In genomic region chr20:46694484-46694883, GRCh38 we compare ENCODE assay signal across 9 cellular contexts. TPM values are rescaled to one million over a fixed set of nuclear protein-coding genes. Genes with fewer than 3 reads are reported as not detected.
A peak's percentile ranks its signal among the peaks of the same experiment; 100 is the strongest.
DNase-seq lines count a peak whose midpoint lies in the region; ATAC-seq and TF ChIP-seq lines count a peak whose summit lies in the region.
"Had no signal": no experiment of that assay in that cellular context is flagged by ENCODE, and none has a peak within 500 bp of the region (broad histone marks: within the 10 kb centered on the region; RNA-seq: fewer than 3 reads in every experiment).

No MANE protein-coding gene starts in this region.

- peaks cover 2% of the 10 kb centered on the region for H3K27me3 Mint-ChIP-seq in endothelial cell (ENCODE audit: unreplicated experiment)
- peaks cover 4% of the 10 kb centered on the region for H3K27me3 Mint-ChIP-seq in activated CD4-positive, alpha-beta memory T cell treated with anti-CD3 and anti-CD28 coated beads for 36 hours

- no peaks in the 10 kb centered on the region for H3K36me3 Mint-ChIP-seq in endothelial cell (ENCODE audit: low read depth, unreplicated experiment)
- H3K36me3 Mint-ChIP-seq in activated CD4-positive, alpha-beta memory T cell treated with anti-CD3 and anti-CD28 coated beads for 36 hours = no peaks in the 10 kb centered on the region

- no peak overlapping the region for H3K4me3 ChIP-seq in neutrophil (ENCODE audit: low read depth in 1 of 2, low read length in 1 of 2)

- peak overlapping the region; percentile 23 for H3K27ac ChIP-seq in neutrophil

- no peaks in the 10 kb centered on the region for H3K27me3 ChIP-seq in neutrophil

- no peak overlapping the region for H3K4me3 Mint-ChIP-seq in endothelial cell (ENCODE audit: unreplicated experiment)
- H3K4me3 Mint-ChIP-seq in activated CD4-positive, alpha-beta memory T cell treated with anti-CD3 and anti-CD28 coated beads for 36 hours = no peak overlapping the region

- H3K36me3 ChIP-seq in neutrophil = no peaks in the 10 kb centered on the region

- H3K9me3 ChIP-seq in neutrophil = no peaks in the 10 kb centered on the region

- CTCF ChIA-PET in activated CD4-positive, alpha-beta memory T cell treated with anti-CD3 and anti-CD28 coated beads for 36 hours (lab: Charles Lee) = interaction anchor here (0.5 to 3.6 kb wide), 5 partner anchors 9 to 690 kb away, joined by 3 to 10 read pairs (median 3); no protein-coding TSS in a partner anchor

- POLR2A ChIA-PET in activated CD4-positive, alpha-beta memory T cell treated with anti-CD3 and anti-CD28 coated beads for 36 hours (lab: Charles Lee) = no interaction called here

- peaks cover 6 to 21% of the 10 kb centered on the region in 2 experiments for H3K4me1 ChIP-seq in neutrophil (ENCODE audit: control insufficient read depth in 1 of 2, insufficient read depth in 1 of 2, low read depth in 1 of 2, low read length in 1 of 2)

- no peak for TF ChIP-seq CTCF in endothelial cell (IDR thresholded peaks at IDR 0.05; ENCODE audit: unreplicated experiment)
- TF ChIP-seq CTCF in neutrophil (IDR thresholded peaks at IDR 0.05) = no peak

- no peaks in the 10 kb centered on the region for H3K9me3 Mint-ChIP-seq in endothelial cell (ENCODE audit: unreplicated experiment)
- no peaks in the 10 kb centered on the region for H3K9me3 Mint-ChIP-seq in activated CD4-positive, alpha-beta memory T cell treated with anti-CD3 and anti-CD28 coated beads for 36 hours

- intact Hi-C loops in activated CD4-positive, alpha-beta memory T cell treated with anti-CD3 and anti-CD28 coated beads for 36 hours (cut with micrococcal nuclease) = no loop called here

- H3K4me1 Mint-ChIP-seq in endothelial cell (ENCODE audit: unreplicated experiment) = peaks cover 7% of the 10 kb centered on the region
- H3K4me1 Mint-ChIP-seq in activated CD4-positive, alpha-beta memory T cell treated with anti-CD3 and anti-CD28 coated beads for 36 hours (ENCODE audit: low read depth) = peaks cover 8% of the 10 kb centered on the region

- no peak for ATAC-seq in GM21367 (IDR thresholded peaks at IDR 0.05; ENCODE audit: unreplicated experiment)
- ATAC-seq in HG02588 (IDR thresholded peaks at IDR 0.05; ENCODE audit: unreplicated experiment) = no peak

- H3K27ac Mint-ChIP-seq in endothelial cell (ENCODE audit: unreplicated experiment) = peak overlapping the region; percentile 6
- H3K27ac Mint-ChIP-seq in activated CD4-positive, alpha-beta memory T cell treated with anti-CD3 and anti-CD28 coated beads for 36 hours = no peak overlapping the region

- DNase-seq in HCEC 1CT = peak; percentile 62
- peak; percentile 95 for DNase-seq in NOMO-1 treated with DMSO at 0.1 percent for 48 hours (lab: John Stamatoyannopoulos, UW; ENCODE audit: unreplicated experiment)
- no peak for DNase-seq in endothelial cell (ENCODE audit: low spot score)
- no peak for DNase-seq in activated CD4-positive, alpha-beta memory T cell treated with anti-CD3 and anti-CD28 coated beads for 36 hours
- DNase-seq in NCI-H510A (lab: John Stamatoyannopoulos, UW) = no peak
- DNase-seq: NCI-H2081 had no signal

RNA-seq across cellular contexts. Expression of gene TP53RK, which starts 5.2 kb away (rescaled TPM):
- 10.2 TPM for total RNA-seq in endothelial cell (ENCODE audit: unreplicated experiment)
- 10 to 100 TPM; 12.1 to 12.3 TPM for total RNA-seq in activated CD4-positive, alpha-beta memory T cell treated with anti-CD3 and anti-CD28 coated beads for 36 hours

RNA-seq across cellular contexts. Expression of gene SLC2A10, which starts 15.0 kb away (rescaled TPM):
- total RNA-seq in endothelial cell (ENCODE audit: unreplicated experiment) = 19.4 TPM
- not detected for total RNA-seq in activated CD4-positive, alpha-beta memory T cell treated with anti-CD3 and anti-CD28 coated beads for 36 hours

RNA-seq across cellular contexts. Expression of gene SLC13A3, which starts 43.2 kb away (rescaled TPM):
- 0.90 TPM for total RNA-seq in endothelial cell (ENCODE audit: unreplicated experiment)
- total RNA-seq in activated CD4-positive, alpha-beta memory T cell treated with anti-CD3 and anti-CD28 coated beads for 36 hours = under 1 TPM in 1 of 2 experiments, not detected in 1; 0.10 TPM

Comparison
In these comparisons a context has a peak if more than half of its experiments do, and no peak if none do; other contexts are left out.
1. DNase-seq: peak in HCEC 1CT (single experiment) and NOMO-1 treated with DMSO at 0.1 percent for 48 hours (single experiment); none in endothelial cell (single experiment), activated CD4-positive, alpha-beta memory T cell treated with anti-CD3 and anti-CD28 coated beads for 36 hours (single experiment) and NCI-H510A (single experiment).
2. RNA of gene SLC2A10, which starts 15.0 kb away (total RNA-seq): 19.4 TPM in endothelial cell (single experiment); not detected in activated CD4-positive, alpha-beta memory T cell treated with anti-CD3 and anti-CD28 coated beads for 36 hours; every median in the first group is over 10 times any median in the second.